ENCODE assay signal across 14 cellular contexts in genomic region chr18:51290864-51291263, GRCh38.
A peak's percentile ranks its signal among the peaks of the same experiment; 100 is the strongest.
DNase-seq lines count a peak whose midpoint lies in the region; ATAC-seq and TF ChIP-seq lines count a peak whose summit lies in the region.
"Had no signal": no experiment of that assay in that cellular context is flagged by ENCODE, and none has a peak within 500 bp of the region (broad histone marks: within the 10 kb centered on the region; RNA-seq: fewer than 3 reads in every experiment).

No MANE protein-coding gene starts in this region.

- H3K27me3 Mint-ChIP-seq in neural progenitor cell (ENCODE audit: insufficient read depth, low read depth): peaks cover 3% of the 10 kb centered on the region
- peaks cover 22 to 25% of the 10 kb centered on the region in 2 donors for H3K27me3 Mint-ChIP-seq in effector memory CD8-positive, alpha-beta T cell

- H3K4me1 ChIP-seq in HEK293 (ENCODE audit: control insufficient read depth, insufficient read depth, low read length): no peaks in the 10 kb centered on the region
- no peaks in the 10 kb centered on the region for H3K4me1 ChIP-seq in RWPE2 (ENCODE audit: insufficient read depth, poor library complexity, severe bottlenecking)
- no peaks in the 10 kb centered on the region for H3K4me1 ChIP-seq in neural progenitor cell
- H3K4me1 ChIP-seq: BE2C had no signal

- peak overlapping the region; percentile 53 for H3K27ac Mint-ChIP-seq in neural progenitor cell
- H3K27ac Mint-ChIP-seq in effector memory CD8-positive, alpha-beta T cell: no peak overlapping the region

- H3K9me3 ChIP-seq in HEK293 (ENCODE audit: control insufficient read depth, insufficient read depth, low read depth, low read length) (no peaks in the 10 kb centered on the region), RWPE2 (ENCODE audit: severe bottlenecking) (no peaks in the 10 kb centered on the region), neural progenitor cell (ENCODE audit: low read depth) (no peaks in the 10 kb centered on the region)
- H3K9me3 ChIP-seq: BE2C had no signal

- H3K27ac ChIP-seq in HEK293 (ENCODE audit: extremely low read depth, low read depth, low read length) (no peak overlapping the region), RWPE2 (ENCODE audit: poor library complexity, severe bottlenecking) (no peak overlapping the region), neural progenitor cell (no peak overlapping the region)

- peaks cover 4% of the 10 kb centered on the region for H3K9me3 Mint-ChIP-seq in neural progenitor cell
- H3K9me3 Mint-ChIP-seq in effector memory CD8-positive, alpha-beta T cell: no peaks in the 10 kb centered on the region

- no peaks in the 10 kb centered on the region for H3K36me3 ChIP-seq in HEK293 (ENCODE audit: control insufficient read depth in 2 of 2, insufficient read depth in 1 of 2, low read length in 2 of 2)
- H3K36me3 ChIP-seq in RWPE2 (ENCODE audit: low read depth): no peaks in the 10 kb centered on the region
- H3K36me3 ChIP-seq in neural progenitor cell: no peaks in the 10 kb centered on the region
- H3K36me3 ChIP-seq: BE2C had no signal

- H3K36me3 Mint-ChIP-seq in neural progenitor cell: no peaks in the 10 kb centered on the region
- H3K36me3 Mint-ChIP-seq in effector memory CD8-positive, alpha-beta T cell (ENCODE audit: insufficient read depth): peaks cover 4% of the 10 kb centered on the region

- H3K4me3 ChIP-seq in HEK293 (ENCODE audit: low read depth, low read length): no peak overlapping the region
- H3K4me3 ChIP-seq in RWPE2 (ENCODE audit: severe bottlenecking): no peak overlapping the region
- H3K4me3 ChIP-seq in choroid plexus epithelial cell (ENCODE audit: low read depth, low read length): no peak overlapping the region
- H3K4me3 ChIP-seq in neural progenitor cell: no peak overlapping the region

- H3K4me2 ChIP-seq in neural progenitor cell: no peak overlapping the region

- CTCF ChIA-PET in HEK293 (lab: Yijun Ruan, JAX): no interaction called here

- DNase-seq in RWPE2 (ENCODE audit: low spot score) (no peak), choroid plexus epithelial cell (ENCODE audit: low read depth) (peak; percentile 13), neural progenitor cell (ENCODE audit: low spot score) (no peak), glomerular visceral epithelial cell (ENCODE audit: extremely low spot score) (no peak)
- no peak for DNase-seq in effector memory CD8-positive, alpha-beta T cell
- DNase-seq: BE2C, H7, IMR-90, NCI-H1048, NCI-H146, NCI-H2081 treated with DMSO at 0.1 percent for 48 hours, NCI-H524 had no signal

- H4K20me1 ChIP-seq in neural progenitor cell (ENCODE audit: low read depth): no peaks in the 10 kb centered on the region

- no peak overlapping the region for H3K4me3 Mint-ChIP-seq in neural progenitor cell
- H3K4me3 Mint-ChIP-seq in effector memory CD8-positive, alpha-beta T cell: no peak overlapping the region

- H3K4me1 Mint-ChIP-seq in neural progenitor cell: peaks cover 14% of the 10 kb centered on the region
- no peaks in the 10 kb centered on the region for H3K4me1 Mint-ChIP-seq in effector memory CD8-positive, alpha-beta T cell (ENCODE audit: low read depth in 2 of 2)

- H3K9ac ChIP-seq in neural progenitor cell: no peak overlapping the region

- H3F3A ChIP-seq in neural progenitor cell (ENCODE audit: low read depth): no peaks in the 10 kb centered on the region

- POLR2A ChIA-PET in HEK293 (lab: Yijun Ruan, JAX): no interaction called here

- H2AFZ ChIP-seq in neural progenitor cell (replicated peaks): no peak overlapping the region

- H3K27me3 ChIP-seq in RWPE2 (ENCODE audit: insufficient read depth, poor library complexity, severe bottlenecking) (no peaks in the 10 kb centered on the region), neural progenitor cell (no peaks in the 10 kb centered on the region)
- H3K27me3 ChIP-seq: BE2C had no signal

- no peaks in the 10 kb centered on the region for H3K79me2 ChIP-seq in neural progenitor cell (ENCODE audit: low read depth)

- ATAC-seq in RWPE2 (ENCODE audit: low read depth) (peak; percentile 38; the same call in 1 of the 3 replicates), HG03175 (IDR thresholded peaks at IDR 0.05; ENCODE audit: unreplicated experiment) (no peak)
- ATAC-seq in effector memory CD8-positive, alpha-beta T cell (replicated peaks): no peak

- no peak for TF ChIP-seq CTCF in HEK293 (tag by site-specific recombination; IDR thresholded peaks at IDR 0.05)
- no peak for TF ChIP-seq CTCF in RWPE2 (IDR thresholded peaks at IDR 0.05; ENCODE audit: poor library complexity, severe bottlenecking)
- no peak for TF ChIP-seq CTCF in choroid plexus epithelial cell (conservative IDR thresholded peaks at IDR 0.05; ENCODE audit: low read depth, low read length)
- TF ChIP-seq CTCF in neural progenitor cell (IDR thresholded peaks at IDR 0.05): no peak

TF ChIP-seq in HEK293, 187 proteins besides CTCF, POLR2A, EP300 and RAD21:
- TF ChIP-seq ZNF776 (tag by site-specific recombination; IDR thresholded peaks at IDR 0.05; ENCODE audit: borderline replicate concordance) (peak; percentile 89), ZNF266 (tag by site-specific recombination; IDR thresholded peaks at IDR 0.05; ENCODE audit: low read depth) (no peak)
